ENCODE assay signal across 16 cellular contexts in genomic region chr2:10399358-10399757, GRCh38. TPM values are rescaled to one million over a fixed set of nuclear protein-coding genes. Genes with fewer than 3 reads are reported as not detected.
DNase-seq lines count a peak whose midpoint lies in the region; ATAC-seq and TF ChIP-seq lines count a peak whose summit lies in the region.
"Had no signal": no experiment of that assay in that cellular context is flagged by ENCODE, and none has a peak within 500 bp of the region (broad histone marks: within the 10 kb centered on the region; RNA-seq: fewer than 3 reads in every experiment).

No MANE protein-coding gene starts in this region.

- no peaks in the 10 kb centered on the region for H3K27me3 ChIP-seq in heart right ventricle
- no peaks in the 10 kb centered on the region for H3K27me3 ChIP-seq in lower lobe of right lung (ENCODE audit: low read depth)
- no peaks in the 10 kb centered on the region for H3K27me3 ChIP-seq in upper lobe of right lung
- H3K27me3 ChIP-seq: right atrium auricular region had no signal

- POLR2A ChIA-PET in activated CD8-positive, alpha-beta T cell treated with anti-CD3 and anti-CD28 coated beads for 36 hours (lab: Charles Lee) = interaction anchor here (1.2 kb wide), 1 partner anchor 68 kb away, joined by 5 read pairs; no protein-coding TSS in a partner anchor

- no peak for ATAC-seq in heart right ventricle
- no peak for ATAC-seq in Right ventricle myocardium inferior
- no peak for ATAC-seq in activated CD8-positive, alpha-beta T cell treated with anti-CD3 and anti-CD28 coated beads for 36 hours
- ATAC-seq in lower lobe of right lung = no peak
- no peak for ATAC-seq in upper lobe of right lung

- H3K27ac ChIP-seq in heart right ventricle (peak overlapping the region in 6 of 10 donors; percentile 12 to 85 (median 74)), lower lobe of right lung (peak overlapping the region; percentile 82), upper lobe of right lung (peak overlapping the region; percentile 63)

- peaks cover 7 to 69% (median 52%) of the 10 kb centered on the region in 9 donors for H3K4me1 ChIP-seq in heart right ventricle
- H3K4me1 ChIP-seq in lower lobe of right lung = peaks cover 80% of the 10 kb centered on the region
- peaks cover 60% of the 10 kb centered on the region for H3K4me1 ChIP-seq in upper lobe of right lung

- H3K4me3 Mint-ChIP-seq in activated CD8-positive, alpha-beta T cell treated with anti-CD3 and anti-CD28 coated beads for 36 hours = peak overlapping the region; percentile 9

- CTCF ChIA-PET in activated CD8-positive, alpha-beta T cell treated with anti-CD3 and anti-CD28 coated beads for 36 hours (lab: Charles Lee) = interaction anchor here (1.1 kb wide), 1 partner anchor 9 kb away, joined by 3 read pairs; no protein-coding TSS in a partner anchor

- no peak for DNase-seq in heart right ventricle
- no peak for DNase-seq in Right ventricle myocardium inferior (ENCODE audit: missing footprints)
- no peak for DNase-seq in activated CD8-positive, alpha-beta T cell treated with anti-CD3 and anti-CD28 coated beads for 36 hours
- DNase-seq in lower lobe of right lung = no peak
- no peak for DNase-seq in upper lobe of right lung
- no peak for DNase-seq in NCI-H446 (lab: John Stamatoyannopoulos, UW)
- no peak for DNase-seq in effector CD4-positive, alpha-beta T cell
- DNase-seq: CD8-positive, alpha-beta memory T cell; DMS53; GF-D8; H7; IMR-90; NCI-H1092 treated with DMSO at 0.1 percent for 48 hours; NCI-H2029 treated with DMSO at 0.1 percent for 48 hours had no signal

- H3K9me3 ChIP-seq in heart right ventricle (no peaks in the 10 kb centered on the region), lower lobe of right lung (no peaks in the 10 kb centered on the region), upper lobe of right lung (no peaks in the 10 kb centered on the region)
- H3K9me3 ChIP-seq: right atrium auricular region had no signal

- no peak for TF ChIP-seq CTCF in heart right ventricle (IDR thresholded peaks at IDR 0.05)
- TF ChIP-seq CTCF in activated CD8-positive, alpha-beta T cell treated with anti-CD3 and anti-CD28 coated beads for 36 hours (IDR thresholded peaks at IDR 0.05) = no peak
- TF ChIP-seq CTCF in lower lobe of right lung (IDR thresholded peaks at IDR 0.05) = no peak
- no peak for TF ChIP-seq CTCF in upper lobe of right lung (IDR thresholded peaks at IDR 0.05)

- H3K27me3 Mint-ChIP-seq in activated CD8-positive, alpha-beta T cell treated with anti-CD3 and anti-CD28 coated beads for 36 hours = no peaks in the 10 kb centered on the region

- H3K36me3 ChIP-seq in heart right ventricle = peaks cover 0 to 4% (median 0%) of the 10 kb centered on the region in 9 donors
- H3K36me3 ChIP-seq in lower lobe of right lung = peaks cover 23% of the 10 kb centered on the region
- H3K36me3 ChIP-seq in upper lobe of right lung = peaks cover 7% of the 10 kb centered on the region
- H3K36me3 ChIP-seq: right atrium auricular region had no signal

- intact Hi-C loops in heart right ventricle (cut with DNase I) (no loop called here), Right ventricle myocardium inferior (cut with DNase I) (no loop called here), lower lobe of right lung (cut with DNase I) (no loop called here), upper lobe of right lung (cut with DNase I) (no loop called here)
- intact Hi-C loops in activated CD8-positive, alpha-beta T cell treated with anti-CD3 and anti-CD28 coated beads for 36 hours (cut with micrococcal nuclease) = no loop called here

- peaks cover 51% of the 10 kb centered on the region for H3K4me1 Mint-ChIP-seq in activated CD8-positive, alpha-beta T cell treated with anti-CD3 and anti-CD28 coated beads for 36 hours (ENCODE audit: low read depth)

- H3K4me3 ChIP-seq in heart right ventricle (no peak overlapping the region), lower lobe of right lung (no peak overlapping the region), upper lobe of right lung (no peak overlapping the region)
- H3K4me3 ChIP-seq: coronary artery, right atrium auricular region had no signal

- H3K9me3 Mint-ChIP-seq in activated CD8-positive, alpha-beta T cell treated with anti-CD3 and anti-CD28 coated beads for 36 hours = peaks cover 3% of the 10 kb centered on the region

- 85 to 91% methylated on average over 10 to 16 of the region's 16 CpGs for WGBS in heart right ventricle, 2 donors

- H3K36me3 Mint-ChIP-seq in activated CD8-positive, alpha-beta T cell treated with anti-CD3 and anti-CD28 coated beads for 36 hours (ENCODE audit: low read depth) = peaks cover 43% of the 10 kb centered on the region

- H3K27ac Mint-ChIP-seq in activated CD8-positive, alpha-beta T cell treated with anti-CD3 and anti-CD28 coated beads for 36 hours = peak overlapping the region; percentile 89

RNA-seq across cellular contexts. Expression of gene ODC1, which starts 48.8 kb away (rescaled TPM):
- total RNA-seq in heart right ventricle (10 to 100 TPM; 25.4 to 92.8 (median 56.0) TPM), Right ventricle myocardium inferior (37.2 TPM), lower lobe of right lung (30.1 TPM), upper lobe of right lung (50.9 TPM)
- polyA plus RNA-seq in heart right ventricle = 10 to 100 TPM in 1 of 2 donors, 1 to 10 TPM in 1; 4.1 to 81.9 TPM
- 100 to 1,000 TPM; 180 to 181 TPM for total RNA-seq in activated CD8-positive, alpha-beta T cell treated with anti-CD3 and anti-CD28 coated beads for 36 hours
